In the genomic region with DNA sequence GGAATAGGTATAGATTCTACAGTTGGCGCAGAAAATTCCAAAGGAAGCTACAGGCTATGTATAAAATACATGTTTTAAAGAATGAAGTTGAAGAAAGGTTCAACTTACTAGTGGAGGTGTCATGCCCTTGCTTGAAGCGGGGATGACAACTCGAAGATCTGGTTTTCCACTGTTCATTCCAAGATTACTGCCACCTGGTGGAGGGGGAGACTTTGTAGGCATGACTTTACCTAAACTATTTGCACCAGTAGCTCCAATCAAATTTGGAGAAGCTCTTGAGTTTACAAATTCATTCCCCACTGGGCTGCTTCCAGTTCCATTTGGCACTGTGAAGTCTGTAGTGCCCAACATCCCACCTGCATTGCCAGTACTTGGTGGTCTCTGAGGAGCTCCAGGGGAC, we compare ENCODE assay signal across 11 cellular contexts.
A peak's percentile ranks its signal among the peaks of the same experiment; 100 is the strongest.
DNase-seq lines count a peak whose midpoint lies in the region; TF ChIP-seq lines count a peak whose summit lies in the region.
"Had no signal": no experiment of that assay in that cellular context is flagged by ENCODE, and none has a peak within 500 bp of the region (broad histone marks: within the 10 kb centered on the region; RNA-seq: fewer than 3 reads in every experiment).

No MANE protein-coding gene starts in this region.

- no peak overlapping the region for H3K4me2 ChIP-seq in hepatocyte

- H3K27ac ChIP-seq in VCaP (no peak overlapping the region), hepatocyte (no peak overlapping the region)
- H3K27ac ChIP-seq: neutrophil had no signal

- peak; percentile 11 to 30 (median 19) for DNase-seq in NCI-H1417 (lab: John Stamatoyannopoulos, UW)
- DNase-seq in NCI-H1417 treated with DMSO at 0.1 percent for 48 hours (lab: John Stamatoyannopoulos, UW), result no peak
- peak; percentile 16 for DNase-seq in Jurkat, Clone E6-1 (ENCODE audit: low read depth, low spot score)
- peak; percentile 29 for DNase-seq in myocyte (ENCODE audit: low read depth)
- no peak for DNase-seq in mesenteric fat pad (ENCODE audit: low spot score)
- DNase-seq in NCI-H1105 (lab: John Stamatoyannopoulos, UW), result no peak
- DNase-seq in hepatocyte (ENCODE audit: low spot score), result no peak
- DNase-seq: effector CD4-positive, alpha-beta T cell; NCI-H1092 treated with DMSO at 0.1 percent for 48 hours had no signal

- H3K27me3 ChIP-seq in hepatocyte, result no peaks in the 10 kb centered on the region

- no peak overlapping the region for H2AFZ ChIP-seq in hepatocyte

- H3K9me3 ChIP-seq in hepatocyte (ENCODE audit: low read depth), result no peaks in the 10 kb centered on the region
- H3K9me3 ChIP-seq: neutrophil had no signal

- H3K36me3 ChIP-seq in hepatocyte (replicated peaks; ENCODE audit: insufficient read depth, low read depth), result no peaks in the 10 kb centered on the region
- H3K36me3 ChIP-seq: neutrophil had no signal

- 88% methylated on average over 3 of the region's 3 CpGs for WGBS in hepatocyte (ENCODE audit: low lambda C conversion rate, missing lambda C conversion rate)

- no peak overlapping the region for H3K4me3 ChIP-seq in Jurkat, Clone E6-1 (ENCODE audit: low read length)
- no peak overlapping the region for H3K4me3 ChIP-seq in hepatocyte

- H3K9me2 ChIP-seq in hepatocyte (replicated peaks; ENCODE audit: insufficient read depth), result no peaks in the 10 kb centered on the region

- H3K4me1 ChIP-seq in hepatocyte (ENCODE audit: insufficient read depth), result no peaks in the 10 kb centered on the region

- no peaks in the 10 kb centered on the region for H3K79me2 ChIP-seq in hepatocyte

- TF ChIP-seq CTCF in VCaP (conservative IDR thresholded peaks at IDR 0.05) (peak; percentile 45; the same call in 1 of the 2 replicates), hepatocyte (IDR thresholded peaks at IDR 0.05; ENCODE audit: poor library complexity) (no peak)

- no peaks in the 10 kb centered on the region for H4K20me1 ChIP-seq in hepatocyte (ENCODE audit: insufficient read depth, poor library complexity, severe bottlenecking)

Comparison
In these comparisons a context has a peak if more than half of its experiments do, and no peak if none do; other contexts are left out.
1. DNase-seq: peak in NCI-H1417 (3 of 3), Jurkat, Clone E6-1 (single experiment) and myocyte (single experiment); none in NCI-H1417 treated with DMSO at 0.1 percent for 48 hours (single experiment), mesenteric fat pad (single experiment), NCI-H1105 (single experiment) and hepatocyte (single experiment).